Comparison of ENCODE assay signal across 9 cellular contexts in the genomic region with DNA sequence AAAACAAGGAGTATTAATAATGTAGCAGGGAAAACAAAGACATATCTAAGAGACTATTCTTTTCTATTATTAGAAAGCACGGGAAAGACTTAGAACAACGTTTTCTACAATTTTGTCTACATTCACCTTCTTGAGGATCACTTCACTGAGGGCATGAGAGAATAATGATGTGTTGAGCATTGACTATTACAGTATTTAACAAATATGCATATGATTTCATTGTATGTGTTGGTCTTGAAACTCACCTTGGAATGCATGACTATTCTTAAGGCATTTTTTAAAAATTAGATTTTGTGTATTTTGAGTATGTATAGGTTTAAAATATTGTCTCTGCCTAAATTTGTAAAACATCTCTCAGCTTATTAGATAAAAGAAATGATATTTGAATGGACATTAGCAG. TPM values are rescaled to one million over a fixed set of nuclear protein-coding genes. Genes with fewer than 3 reads are reported as not detected.
DNase-seq lines count a peak whose midpoint lies in the region; TF ChIP-seq lines count a peak whose summit lies in the region.
"Had no signal": no experiment of that assay in that cellular context is flagged by ENCODE, and none has a peak within 500 bp of the region (broad histone marks: within the 10 kb centered on the region; RNA-seq: fewer than 3 reads in every experiment).

No MANE protein-coding gene starts in this region.

- H3K27ac Mint-ChIP-seq in dendritic cell treated with granulocyte-macrophage colony-stimulating factor and Interleukin-4, amounts not matched to agents 40 ng/mL and 50 ng/mL, for 4 days = peak overlapping the region; percentile 85

- no peaks in the 10 kb centered on the region for H3K79me1 ChIP-seq in neuronal stem cell (ENCODE audit: low read depth, low read length)

- H3K9ac ChIP-seq in OCI-LY1 (ENCODE audit: low read length) (peak overlapping the region; percentile 76), neuronal stem cell (ENCODE audit: low read depth, low read length, poor library complexity) (no peak overlapping the region)

- H4K91ac ChIP-seq in neuronal stem cell (ENCODE audit: low read depth, low read length, poor library complexity) = no peak overlapping the region

- no peak overlapping the region for H3K4ac ChIP-seq in neuronal stem cell (ENCODE audit: low read length)

- TF ChIP-seq CTCF in OCI-LY1 (IDR thresholded peaks at IDR 0.05; ENCODE audit: low read length) = no peak

- H3K4me2 ChIP-seq in OCI-LY1 (ENCODE audit: low read length) (peak overlapping the region; percentile 87), neuronal stem cell (ENCODE audit: insufficient read depth, low read length, poor library complexity, severe bottlenecking) (no peak overlapping the region)

- H3K79me2 ChIP-seq in OCI-LY1 (ENCODE audit: insufficient read depth, low read length) = no peaks in the 10 kb centered on the region

- no peaks in the 10 kb centered on the region for H3K9me2 ChIP-seq in OCI-LY1 (ENCODE audit: low read depth, low read length)

- no peaks in the 10 kb centered on the region for H3K36me3 ChIP-seq in OCI-LY1 (ENCODE audit: insufficient read depth, low read length)
- peaks cover 0 to 5% of the 10 kb centered on the region in 2 donors for H3K36me3 ChIP-seq in neuronal stem cell (replicated peaks in 1 of 2; ENCODE audit: control insufficient read depth in 2 of 2, insufficient read depth in 2 of 2, low read length in 2 of 2)

- H3K9me3 ChIP-seq in OCI-LY1 (ENCODE audit: low read length) (no peaks in the 10 kb centered on the region), neuronal stem cell (replicated peaks in 1 of 2; ENCODE audit: control insufficient read depth in 2 of 2, insufficient read depth in 1 of 2, low read depth in 1 of 2, low read length in 2 of 2) (no peaks in the 10 kb centered on the region)

- peak; percentile 43 for DNase-seq in ELR (ENCODE audit: low read depth)
- no peak for DNase-seq in neuronal stem cell (ENCODE audit: low spot score)
- no peak for DNase-seq in DMS114 treated with DMSO at 0.1 percent for 48 hours (lab: John Stamatoyannopoulos, UW; ENCODE audit: unreplicated experiment)
- no peak for DNase-seq in NCI-H2227 treated with DMSO at 0.1 percent for 48 hours (lab: John Stamatoyannopoulos, UW)
- no peak for DNase-seq in iPS-NIHi11 (ENCODE audit: low spot score)
- no peak for DNase-seq in KG1 (lab: John Stamatoyannopoulos, UW)
- DNase-seq: stimulated activated CD4-positive, alpha-beta T cell treated with anti-CD3 and anti-CD28 coated beads, Interleukin-4, amount 100 ng/mL, for 24 hours had no signal

- H3K23ac ChIP-seq in neuronal stem cell (ENCODE audit: low read depth, low read length, poor library complexity) = no peak overlapping the region

- H3K27me3 Mint-ChIP-seq in dendritic cell treated with granulocyte-macrophage colony-stimulating factor and Interleukin-4, amounts not matched to agents 40 ng/mL and 50 ng/mL, for 4 days = no peaks in the 10 kb centered on the region

- intact Hi-C loops in dendritic cell treated with granulocyte-macrophage colony-stimulating factor and Interleukin-4, amounts not matched to agents 40 ng/mL and 50 ng/mL, for 4 days (cut with micrococcal nuclease) = loop anchor here (10.0 kb wide), 2 partner anchors 106 to 246 kb away; a partner anchor contains a TSS

- H2BK5ac ChIP-seq in neuronal stem cell (ENCODE audit: low read length) = no peak overlapping the region

- H3K27ac ChIP-seq in OCI-LY1 (ENCODE audit: low read depth, low read length, poor library complexity, severe bottlenecking) = no peak overlapping the region
- no peak overlapping the region for H3K27ac ChIP-seq in neuronal stem cell (replicated peaks; ENCODE audit: low read length)

- no peak overlapping the region for H2BK12ac ChIP-seq in neuronal stem cell (ENCODE audit: low read length)

- no peaks in the 10 kb centered on the region for H3K36me3 Mint-ChIP-seq in dendritic cell treated with granulocyte-macrophage colony-stimulating factor and Interleukin-4, amounts not matched to agents 40 ng/mL and 50 ng/mL, for 4 days (ENCODE audit: low read depth)

- no peaks in the 10 kb centered on the region for H4K20me1 ChIP-seq in OCI-LY1 (ENCODE audit: insufficient read depth, low read length)

- H2AK5ac ChIP-seq in neuronal stem cell (ENCODE audit: low read depth, low read length) = no peak overlapping the region

- H2AFZ ChIP-seq in OCI-LY1 (ENCODE audit: low read length) (no peak overlapping the region), neuronal stem cell (ENCODE audit: low read length) (peak overlapping the region; percentile 94)

- no peaks in the 10 kb centered on the region for H3K9me3 Mint-ChIP-seq in dendritic cell treated with granulocyte-macrophage colony-stimulating factor and Interleukin-4, amounts not matched to agents 40 ng/mL and 50 ng/mL, for 4 days

- H3K4me1 Mint-ChIP-seq in dendritic cell treated with granulocyte-macrophage colony-stimulating factor and Interleukin-4, amounts not matched to agents 40 ng/mL and 50 ng/mL, for 4 days (ENCODE audit: low read depth) = peaks cover 31% of the 10 kb centered on the region

- H3K27me3 ChIP-seq in OCI-LY1 (ENCODE audit: insufficient read depth, low read length) (no peaks in the 10 kb centered on the region), neuronal stem cell (ENCODE audit: control insufficient read depth in 3 of 3, insufficient read depth in 3 of 3, low read depth in 1 of 3, low read length in 3 of 3) (peaks cover 0 to 4% (median 0%) of the 10 kb centered on the region in 3 experiments)

- peaks cover 25% of the 10 kb centered on the region for H3K4me1 ChIP-seq in OCI-LY1 (ENCODE audit: insufficient read depth, low read length, severe bottlenecking)
- H3K4me1 ChIP-seq in neuronal stem cell (ENCODE audit: control insufficient read depth in 2 of 2, insufficient read depth in 1 of 2, low read depth in 1 of 2, low read length in 2 of 2) = peaks cover 0 to 2% of the 10 kb centered on the region in 2 donors

- H3K4me3 ChIP-seq in OCI-LY1 (ENCODE audit: low read depth, low read length, poor library complexity, severe bottlenecking) (peak overlapping the region; percentile 75), neuronal stem cell (ENCODE audit: low read length in 2 of 2) (peak overlapping the region in 1 of 2 donors; percentile 88)

- no peak overlapping the region for H3K14ac ChIP-seq in neuronal stem cell (ENCODE audit: low read length)

- peak overlapping the region; percentile 90 for H3K4me3 Mint-ChIP-seq in dendritic cell treated with granulocyte-macrophage colony-stimulating factor and Interleukin-4, amounts not matched to agents 40 ng/mL and 50 ng/mL, for 4 days

- H2BK15ac ChIP-seq in neuronal stem cell (ENCODE audit: low read length) = no peak overlapping the region

- H3F3A ChIP-seq in OCI-LY1 (ENCODE audit: insufficient read depth, low read length) = no peaks in the 10 kb centered on the region; the same call in 1 of the 2 replicates

- H2BK120ac ChIP-seq in neuronal stem cell (ENCODE audit: low read depth, low read length) = no peak overlapping the region

- no peak overlapping the region for H3K18ac ChIP-seq in neuronal stem cell (ENCODE audit: low read length)

- no CpG with 5 or more reads among the region's 2 CpGs for WGBS in neuronal stem cell (ENCODE audit: extremely low coverage in 2 of 2, insufficient read length in 2 of 2, insufficient replicate concordance in 1 of 2), 2 donors

- no peak overlapping the region for H4K8ac ChIP-seq in neuronal stem cell (ENCODE audit: low read depth, low read length)

RNA-seq across cellular contexts. Expression of a gene that starts 1.2 kb away (rescaled TPM):
- polyA plus RNA-seq in neuronal stem cell (2013, experiment 1 of 2) = 6.1 TPM
- 5.8 TPM for polyA plus RNA-seq in neuronal stem cell (2013, experiment 2 of 2)
